In the genomic region with DNA sequence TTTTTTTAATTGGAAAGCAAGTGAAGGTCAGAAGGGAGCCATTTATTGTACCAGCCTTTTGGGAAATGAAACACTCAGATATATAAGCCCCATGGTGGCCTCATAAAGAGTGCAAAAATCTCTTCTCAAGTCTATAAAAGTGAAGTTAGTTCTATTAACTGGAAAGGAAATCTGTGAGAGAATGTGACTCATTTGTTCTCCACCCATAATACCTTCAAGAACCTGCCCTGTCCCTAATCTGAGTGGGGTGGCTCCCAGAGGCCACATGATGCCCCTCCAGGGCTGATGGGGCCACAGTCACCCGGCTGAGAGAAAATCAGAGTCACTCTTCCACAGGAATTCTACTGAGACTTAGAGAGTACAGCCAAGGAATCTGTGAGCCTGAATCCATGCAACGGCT, we compare ENCODE assay signal across 15 cellular contexts.
DNase-seq lines count a peak whose midpoint lies in the region; ATAC-seq and TF ChIP-seq lines count a peak whose summit lies in the region.
"Had no signal": no experiment of that assay in that cellular context is flagged by ENCODE, and none has a peak within 500 bp of the region (broad histone marks: within the 10 kb centered on the region; RNA-seq: fewer than 3 reads in every experiment).

No MANE protein-coding gene starts in this region.

- H3K27ac ChIP-seq in heart left ventricle (peak overlapping the region in 11 of 12 donors; percentile 47 to 96 (median 88)), epithelial cell of prostate (peak overlapping the region; percentile 95), vagina (peak overlapping the region; percentile 44)
- H3K27ac ChIP-seq: C4-2B had no signal

- 77 to 92% (median 86%) methylated on average over 2 of the region's 2 CpGs for WGBS in heart left ventricle, 4 donors

- TF ChIP-seq POLR2A in heart left ventricle (IDR thresholded peaks at IDR 0.05) (no peak), vagina (IDR thresholded peaks at IDR 0.05) (no peak)

- intact Hi-C loops in heart left ventricle (cut with DNase I) (loop anchor here in 9 of 10 donors (2.0 to 10.0 kb wide), 10 partner anchors 36 to 256 kb away; partner anchors contain the start of gene SERP2 (in 1 of the 9)), Right ventricle myocardium inferior (cut with DNase I) (loop anchor here (5.0 kb wide), 1 partner anchor 116 kb away; no protein-coding TSS in a partner anchor), vagina (cut with DNase I) (no loop called here)

- H3K27ac Mint-ChIP-seq in osteocyte (ENCODE audit: unreplicated experiment) = peak overlapping the region; percentile 89

- no peaks in the 10 kb centered on the region for H3K36me3 Mint-ChIP-seq in osteocyte (ENCODE audit: unreplicated experiment)

- ATAC-seq in heart left ventricle = no peak
- no peak for ATAC-seq in Right ventricle myocardium inferior
- no peak for ATAC-seq in GM19452 (IDR thresholded peaks at IDR 0.05; ENCODE audit: unreplicated experiment)
- no peak for ATAC-seq in HG03354 (IDR thresholded peaks at IDR 0.05; ENCODE audit: poor library complexity, severe bottlenecking, unreplicated experiment)

- DNase-seq in heart left ventricle (no peak), Right ventricle myocardium inferior (ENCODE audit: missing footprints) (no peak), epithelial cell of prostate (ENCODE audit: low read depth, low spot score) (no peak), osteocyte (ENCODE audit: extremely low spot score, unreplicated experiment) (no peak), vagina (ENCODE audit: extremely low spot score in 2 of 2) (peak; percentile 40 to 44), NCI-H2081 treated with DMSO at 0.1 percent for 48 hours (lab: John Stamatoyannopoulos, UW) (no peak)
- DNase-seq: 8988T; activated CD4-positive, alpha-beta T cell treated with anti-CD3 and anti-CD28 coated beads, Interleukin-2, amount 50 U/mL, for 4 hours; DMS153; glutamatergic neuron; NCI-H1694; SK-N-SH had no signal

- peaks cover 18 to 69% (median 46%) of the 10 kb centered on the region in 12 donors for H3K4me1 ChIP-seq in heart left ventricle
- peaks cover 92% of the 10 kb centered on the region for H3K4me1 ChIP-seq in vagina

- no peaks in the 10 kb centered on the region for H3K9me3 Mint-ChIP-seq in osteocyte (ENCODE audit: unreplicated experiment)

- H3K4me3 ChIP-seq in heart left ventricle = no peak overlapping the region
- H3K4me3 ChIP-seq in vagina = no peak overlapping the region

- H3K27me3 Mint-ChIP-seq in osteocyte (ENCODE audit: unreplicated experiment) = no peaks in the 10 kb centered on the region

- H3K36me3 ChIP-seq in heart left ventricle = no peaks in the 10 kb centered on the region
- no peaks in the 10 kb centered on the region for H3K36me3 ChIP-seq in vagina

- peaks cover 66% of the 10 kb centered on the region for H3K4me1 Mint-ChIP-seq in osteocyte (ENCODE audit: unreplicated experiment)

- H3K4me3 Mint-ChIP-seq in osteocyte (ENCODE audit: unreplicated experiment) = no peak overlapping the region

- TF ChIP-seq CTCF in heart left ventricle (IDR thresholded peaks at IDR 0.05) = no peak
- TF ChIP-seq CTCF in osteocyte (IDR thresholded peaks at IDR 0.05) = no peak
- no peak for TF ChIP-seq CTCF in vagina (IDR thresholded peaks at IDR 0.05)

- H3K9me3 ChIP-seq in heart left ventricle (no peaks in the 10 kb centered on the region), vagina (no peaks in the 10 kb centered on the region)
- H3K9me3 ChIP-seq: SK-N-SH had no signal

- no peaks in the 10 kb centered on the region for H3K27me3 ChIP-seq in heart left ventricle
- H3K27me3 ChIP-seq in vagina = no peaks in the 10 kb centered on the region

Comparison
In these comparisons a context has a peak if more than half of its experiments do, and no peak if none do; other contexts are left out.
1. DNase-seq: peak in vagina (2 of 2); none in heart left ventricle (0 of 5), Right ventricle myocardium inferior (single experiment), epithelial cell of prostate (single experiment), osteocyte (single experiment) and NCI-H2081 treated with DMSO at 0.1 percent for 48 hours (single experiment).
2. H3K27ac ChIP-seq: peak in every context shown above with its lines; median percentile 95 in epithelial cell of prostate; 88 in heart left ventricle; 44 in vagina.